In the genomic region with DNA sequence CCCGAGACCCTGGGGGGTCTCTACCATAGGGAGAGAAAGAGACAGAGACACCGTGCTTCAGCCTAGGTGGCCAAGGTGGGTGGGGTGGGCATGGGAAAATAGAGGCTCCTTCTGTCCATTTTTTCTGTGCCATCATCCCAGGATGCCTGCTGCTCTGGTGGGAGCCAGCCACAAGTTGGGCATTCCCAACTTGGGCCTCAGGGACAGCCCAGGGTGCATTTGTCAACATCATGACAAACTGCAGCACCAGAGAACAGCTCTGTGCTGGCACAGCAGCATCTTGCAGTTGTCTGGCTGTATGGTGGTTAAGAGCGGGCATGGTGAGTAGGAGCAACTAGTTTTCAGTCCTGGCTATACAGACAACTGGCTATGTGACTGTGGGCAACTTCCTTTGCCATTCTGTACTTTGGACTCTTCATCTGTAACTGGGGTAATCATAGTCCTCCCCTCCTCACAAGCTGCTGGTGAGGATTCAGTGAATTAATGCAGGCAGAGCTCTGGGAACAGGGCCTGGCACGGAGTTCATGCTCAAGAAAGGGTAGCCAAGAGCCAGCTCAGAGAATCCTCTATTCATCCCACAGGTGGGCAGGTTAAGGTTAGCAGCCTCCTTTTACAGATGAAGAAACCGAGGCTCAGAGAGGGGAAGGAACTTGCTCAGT, we compare ENCODE assay signal across 1 cellular context.
TF ChIP-seq lines count a peak whose summit lies in the region.

No MANE protein-coding gene starts in this region.

TF ChIP-seq in GM23338, 12 proteins besides CTCF, POLR2A, EP300 and RAD21 (continued from another document):
- TF ChIP-seq, protein P1, sequence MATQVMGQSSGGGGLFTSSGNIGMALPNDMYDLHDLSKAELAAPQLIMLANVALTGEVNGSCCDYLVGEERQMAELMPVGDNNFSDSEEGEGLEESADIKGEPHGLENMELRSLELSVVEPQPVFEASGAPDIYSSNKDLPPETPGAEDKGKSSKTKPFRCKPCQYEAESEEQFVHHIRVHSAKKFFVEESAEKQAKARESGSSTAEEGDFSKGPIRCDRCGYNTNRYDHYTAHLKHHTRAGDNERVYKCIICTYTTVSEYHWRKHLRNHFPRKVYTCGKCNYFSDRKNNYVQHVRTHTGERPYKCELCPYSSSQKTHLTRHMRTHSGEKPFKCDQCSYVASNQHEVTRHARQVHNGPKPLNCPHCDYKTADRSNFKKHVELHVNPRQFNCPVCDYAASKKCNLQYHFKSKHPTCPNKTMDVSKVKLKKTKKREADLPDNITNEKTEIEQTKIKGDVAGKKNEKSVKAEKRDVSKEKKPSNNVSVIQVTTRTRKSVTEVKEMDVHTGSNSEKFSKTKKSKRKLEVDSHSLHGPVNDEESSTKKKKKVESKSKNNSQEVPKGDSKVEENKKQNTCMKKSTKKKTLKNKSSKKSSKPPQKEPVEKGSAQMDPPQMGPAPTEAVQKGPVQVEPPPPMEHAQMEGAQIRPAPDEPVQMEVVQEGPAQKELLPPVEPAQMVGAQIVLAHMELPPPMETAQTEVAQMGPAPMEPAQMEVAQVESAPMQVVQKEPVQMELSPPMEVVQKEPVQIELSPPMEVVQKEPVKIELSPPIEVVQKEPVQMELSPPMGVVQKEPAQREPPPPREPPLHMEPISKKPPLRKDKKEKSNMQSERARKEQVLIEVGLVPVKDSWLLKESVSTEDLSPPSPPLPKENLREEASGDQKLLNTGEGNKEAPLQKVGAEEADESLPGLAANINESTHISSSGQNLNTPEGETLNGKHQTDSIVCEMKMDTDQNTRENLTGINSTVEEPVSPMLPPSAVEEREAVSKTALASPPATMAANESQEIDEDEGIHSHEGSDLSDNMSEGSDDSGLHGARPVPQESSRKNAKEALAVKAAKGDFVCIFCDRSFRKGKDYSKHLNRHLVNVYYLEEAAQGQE (IDR thresholded peaks at IDR 0.05; ENCODE audit: unreplicated experiment), result no peak
- no peak for TF ChIP-seq EZH2 (IDR thresholded peaks at IDR 0.05; ENCODE audit: low read depth, unreplicated experiment)
- TF ChIP-seq JUNB (IDR thresholded peaks at IDR 0.05; ENCODE audit: unreplicated experiment), result no peak
- TF ChIP-seq, protein P2, sequence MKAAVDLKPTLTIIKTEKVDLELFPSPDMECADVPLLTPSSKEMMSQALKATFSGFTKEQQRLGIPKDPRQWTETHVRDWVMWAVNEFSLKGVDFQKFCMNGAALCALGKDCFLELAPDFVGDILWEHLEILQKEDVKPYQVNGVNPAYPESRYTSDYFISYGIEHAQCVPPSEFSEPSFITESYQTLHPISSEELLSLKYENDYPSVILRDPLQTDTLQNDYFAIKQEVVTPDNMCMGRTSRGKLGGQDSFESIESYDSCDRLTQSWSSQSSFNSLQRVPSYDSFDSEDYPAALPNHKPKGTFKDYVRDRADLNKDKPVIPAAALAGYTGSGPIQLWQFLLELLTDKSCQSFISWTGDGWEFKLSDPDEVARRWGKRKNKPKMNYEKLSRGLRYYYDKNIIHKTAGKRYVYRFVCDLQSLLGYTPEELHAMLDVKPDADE (IDR thresholded peaks at IDR 0.05), result no peak
- TF ChIP-seq EZH2phosphoT487 (IDR thresholded peaks at IDR 0.05; ENCODE audit: unreplicated experiment), result no peak
- no peak for TF ChIP-seq POLR2AphosphoS5 (IDR thresholded peaks at IDR 0.05; ENCODE audit: low read depth)
- no peak for TF ChIP-seq CREB1 (CRISPR knock-in tag; IDR thresholded peaks at IDR 0.05; ENCODE audit: low read depth)
- no peak for TF ChIP-seq STAT1 (IDR thresholded peaks at IDR 0.05; ENCODE audit: unreplicated experiment)
- TF ChIP-seq ZNF331 (CRISPR knock-in tag; IDR thresholded peaks at IDR 0.05; ENCODE audit: low read depth), result no peak
- TF ChIP-seq ZNF114 (CRISPR knock-in tag; IDR thresholded peaks at IDR 0.05), result no peak
